9 cellular contexts compared by ENCODE assay signal in the genomic region with DNA sequence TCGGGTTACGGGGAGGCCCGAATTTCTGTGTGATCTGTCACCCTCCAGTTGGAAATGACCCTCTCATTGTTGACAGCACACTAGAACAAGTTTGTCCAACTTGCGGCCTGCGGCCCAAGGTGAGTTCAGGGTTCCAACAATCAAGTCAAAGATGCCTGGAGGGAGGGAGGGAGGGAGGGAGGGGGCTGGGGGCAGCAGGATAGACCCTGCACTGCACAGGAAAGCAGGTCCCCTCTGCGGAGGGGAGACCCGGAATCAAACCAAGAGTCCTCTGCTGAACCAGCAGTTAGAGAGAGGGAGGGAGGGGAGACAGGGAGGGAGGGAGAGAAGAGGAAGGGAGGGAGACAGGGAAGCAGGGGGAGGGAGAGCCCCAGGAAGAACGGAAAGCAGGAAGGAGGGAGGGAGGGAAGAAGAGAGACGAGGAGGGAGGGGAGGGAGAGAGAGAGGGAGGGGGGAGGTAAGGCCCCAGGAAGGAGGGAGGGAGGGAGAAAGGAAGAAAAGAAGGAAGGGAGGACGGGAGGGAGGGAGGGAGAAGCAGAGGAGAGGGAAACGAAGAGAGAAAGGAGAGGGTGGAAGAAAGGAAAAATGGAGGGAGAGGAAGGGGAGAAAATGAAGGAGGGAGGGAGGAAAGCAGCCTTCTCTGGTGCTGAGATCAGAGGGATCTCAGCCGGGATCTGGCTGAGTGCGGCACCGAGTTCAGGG.
DNase-seq lines count a peak whose midpoint lies in the region; ATAC-seq lines count a peak whose summit lies in the region.
"Had no signal": no experiment of that assay in that cellular context is flagged by ENCODE, and none has a peak within 500 bp of the region (broad histone marks: within the 10 kb centered on the region; RNA-seq: fewer than 3 reads in every experiment).

No MANE protein-coding gene starts in this region.

- H3K36me3 ChIP-seq in ES-I3 (ENCODE audit: insufficient read depth, low read length), result no peaks in the 10 kb centered on the region
- H3K36me3 ChIP-seq in iPS DF 6.9 (ENCODE audit: control insufficient read depth, insufficient read depth, low read length), result no peaks in the 10 kb centered on the region

- peak overlapping the region; percentile 73 for H3K4me3 Mint-ChIP-seq in T-helper 17 cell

- no CpG with 5 or more reads among the region's 14 CpGs for WGBS in iPS DF 6.9 (ENCODE audit: insufficient coverage, insufficient read length)

- H3K9me3 ChIP-seq in ES-I3 (ENCODE audit: control insufficient read depth, insufficient read depth, low read length) (no peaks in the 10 kb centered on the region), T-helper 17 cell (ENCODE audit: control insufficient read depth, low read length, poor library complexity, severe bottlenecking) (no peaks in the 10 kb centered on the region), iPS DF 6.9 (ENCODE audit: control insufficient read depth, insufficient read depth, low read length) (no peaks in the 10 kb centered on the region)

- peaks cover 11% of the 10 kb centered on the region for H3K4me1 Mint-ChIP-seq in T-helper 17 cell

- H3K4me1 ChIP-seq in ES-I3 (ENCODE audit: insufficient read depth, low read length) (peaks cover 20% of the 10 kb centered on the region), iPS DF 6.9 (ENCODE audit: control insufficient read depth, insufficient read depth, low read length) (peaks cover 7% of the 10 kb centered on the region)

- no peak for ATAC-seq in T-helper 17 cell

- H3K27ac Mint-ChIP-seq in T-helper 17 cell, result no peak overlapping the region

- H3K9ac ChIP-seq in ES-I3 (ENCODE audit: low read depth, low read length), result peak overlapping the region; percentile 52

- H3K4me3 ChIP-seq in iPS DF 6.9 (ENCODE audit: low read length) (peak overlapping the region; percentile 47; the same call in 1 of the 2 replicates), skeletal muscle cell (ENCODE audit: low read depth, low read length) (peak overlapping the region; percentile 24)

- H3K27ac ChIP-seq in iPS DF 6.9 (ENCODE audit: low read length), result no peak overlapping the region

- H3K27me3 Mint-ChIP-seq in T-helper 17 cell, result peaks cover 53% of the 10 kb centered on the region

- no peaks in the 10 kb centered on the region for H3K27me3 ChIP-seq in iPS DF 6.9 (ENCODE audit: control insufficient read depth, insufficient read depth, low read length)

- no peaks in the 10 kb centered on the region for H3K36me3 Mint-ChIP-seq in T-helper 17 cell (ENCODE audit: low read depth)

- DNase-seq in T-helper 17 cell, result no peak
- no peak for DNase-seq in iPS DF 6.9 (ENCODE audit: low read depth, low spot score)
- no peak for DNase-seq in skeletal muscle cell (ENCODE audit: low read depth)
- no peak for DNase-seq in cerebellar nuclear complex (lab: John Stamatoyannopoulos, UW)
- no peak for DNase-seq in activated CD4-positive, CD25-positive, alpha-beta regulatory T cell (lab: John Stamatoyannopoulos, UW)
- no peak for DNase-seq in AG08395 (ENCODE audit: low spot score)
- no peak for DNase-seq in HK-2 (ENCODE audit: unreplicated experiment)
- DNase-seq: NCI-H2029 had no signal
